Comparison of ENCODE assay signal across 8 cellular contexts in genomic region chr9:75889577-75889976, GRCh38. TPM values are rescaled to one million over a fixed set of nuclear protein-coding genes. Genes with fewer than 3 reads are reported as not detected.
DNase-seq lines count a peak whose midpoint lies in the region; ATAC-seq and TF ChIP-seq lines count a peak whose summit lies in the region.

No MANE protein-coding gene starts in this region.

- no peaks in the 10 kb centered on the region for H3K9me3 ChIP-seq in upper lobe of left lung

- H3K4me3 ChIP-seq in lower leg skin (ENCODE audit: low read depth, poor library complexity, severe bottlenecking) (peak overlapping the region; percentile 52), upper lobe of left lung (peak overlapping the region; percentile 73 to 93 (median 81))

- no peak for TF ChIP-seq EP300 in upper lobe of left lung (IDR thresholded peaks at IDR 0.05)

- 3 to 5% methylated on average over 7 of the region's 7 CpGs for WGBS in lower leg skin, 2 donors
- 2 to 7% methylated on average over 7 of the region's 7 CpGs for WGBS in upper lobe of left lung, 2 donors

- H3K27me3 Mint-ChIP-seq in brain: peaks cover 31% of the 10 kb centered on the region

- H3K27me3 ChIP-seq in upper lobe of left lung: no peaks in the 10 kb centered on the region

- TF ChIP-seq CTCF in brain (conservative IDR thresholded peaks at IDR 0.05) (no peak), lower leg skin (IDR thresholded peaks at IDR 0.05) (no peak), upper lobe of left lung (IDR thresholded peaks at IDR 0.05) (no peak), GM10266 (IDR thresholded peaks at IDR 0.05; ENCODE audit: control insufficient read depth, insufficient read depth, low read depth, missing control alignments) (no peak)

- peak; percentile 3 for DNase-seq in stimulated activated CD4-positive, alpha-beta T cell treated with anti-CD3 and anti-CD28 coated beads, Interleukin-4, amount 100 ng/mL, for 24 hours
- no peak for DNase-seq in stimulated activated CD4-positive, alpha-beta T cell treated with anti-CD3 and anti-CD28 coated beads, Interleukin-4, amount 100 ng/mL, for 1 hour
- DNase-seq in lower leg skin (ENCODE audit: low spot score in 2 of 2): no peak
- no peak for DNase-seq in upper lobe of left lung
- no peak for DNase-seq in GM10266 (ENCODE audit: extremely low spot score)
- DNase-seq in GF-D8 (lab: John Stamatoyannopoulos, UW): no peak
- no peak for DNase-seq in KBM-7

- peak in 1 of 2 donors; percentile 18 for ATAC-seq in upper lobe of left lung (ENCODE audit: low FRiP score in 2 of 2)

- peak overlapping the region; percentile 93 to 98 (median 95) for H3K4me3 Mint-ChIP-seq in brain

- in situ Hi-C loops in KBM-7 (cut with MboI; ENCODE audit: low pct_unique_long_range_greater_than_20kb, low sequenced_read_pairs): loop anchor here (25.0 kb wide), 1 partner anchor 823 kb away; no protein-coding TSS in a partner anchor

- H3K9me3 Mint-ChIP-seq in brain: no peaks in the 10 kb centered on the region

- H3K4me1 Mint-ChIP-seq in brain: peaks cover 38% of the 10 kb centered on the region

- no peaks in the 10 kb centered on the region for H3K36me3 Mint-ChIP-seq in brain

- peak overlapping the region; percentile 83 to 89 (median 86) for H3K27ac ChIP-seq in upper lobe of left lung

- TF ChIP-seq POLR2A in lower leg skin (IDR thresholded peaks at IDR 0.05) (no peak), upper lobe of left lung (IDR thresholded peaks at IDR 0.05) (no peak)

- peak overlapping the region; percentile 78 to 95 (median 87) for H3K27ac Mint-ChIP-seq in brain

- H3K4me1 ChIP-seq in upper lobe of left lung: peaks cover 8 to 39% (median 22%) of the 10 kb centered on the region in 4 donors

- intact Hi-C loops in lower leg skin (cut with DNase I; ENCODE audit: low total_unique reads): no loop called here

- no peaks in the 10 kb centered on the region for H3K36me3 ChIP-seq in upper lobe of left lung

RNA-seq across cellular contexts. Expression of gene PCSK5, which starts 0.9 kb away (rescaled TPM):
- 0.31 TPM for polyA plus RNA-seq in brain (ENCODE audit: insufficient read depth, low read depth, low replicate concordance)
- total RNA-seq in lower leg skin (10 to 100 TPM in 2 of 4 donors, 1 to 10 TPM in 2; 6.4 to 10.8 (median 9.7) TPM), upper lobe of left lung (10 to 100 TPM; 12.8 to 29.2 (median 18.3) TPM)
